ENCODE assay signal across 16 cellular contexts in genomic region chr19:46192621-46192989, GRCh38. TPM values are rescaled to one million over a fixed set of nuclear protein-coding genes. Genes with fewer than 3 reads are reported as not detected.
"Had no signal": no experiment of that assay in that cellular context is flagged by ENCODE, and none has a peak within 500 bp of the region (broad histone marks: within the 10 kb centered on the region; RNA-seq: fewer than 3 reads in every experiment).

No MANE protein-coding gene starts in this region.

RNA-seq across cellular contexts. Expression of gene IGFL1, which starts 36.9 kb away (rescaled TPM):
- total RNA-seq: activated B cell treated with CpG ODN at 0.5 μM for 24 hours; activated CD4-positive, alpha-beta memory T cell treated with anti-CD3 and anti-CD28 coated beads for 36 hours; activated naive CD4-positive, alpha-beta T cell treated with anti-CD3 and anti-CD28 coated beads, Interleukin-2, amount 50 U/mL, for 72 hours; activated T-helper 1 cell treated with anti-CD3 and anti-CD28 coated beads, Interleukin-12 subunit alpha, Interleukin-12 subunit beta, Interleukin-2, Interleukin-4 antibody, amounts not matched to agents 30 ng/mL and 10 ng/mL and 1 ng/mL, durations not matched to agents 14 hours and 24 hours and 36 hours; cardiac septum; fibroblast of lung; lung; mononuclear cell; neural crest cell; omental fat pad; psoas muscle; right cardiac atrium; spleen; T-helper 2 cell treated with Interferon-gamma antibody and Interleukin-4, amounts not matched to agents 100 ng/mL and 5 ng/mL, for 36 hours; thoracic aorta had no signal
- polyA plus RNA-seq: fibroblast of lung, lung, psoas muscle, right cardiac atrium, spleen had no signal

RNA-seq across cellular contexts. Expression of gene IGFL2, which starts 44.6 kb away (rescaled TPM):
- total RNA-seq: activated B cell treated with CpG ODN at 0.5 μM for 24 hours; activated CD4-positive, alpha-beta memory T cell treated with anti-CD3 and anti-CD28 coated beads for 36 hours; cardiac septum; fibroblast of lung; lung; mononuclear cell; neural crest cell; psoas muscle; spleen; ureter had no signal
- polyA plus RNA-seq: fibroblast of lung, lung, psoas muscle, spleen had no signal
